In the genomic region with DNA sequence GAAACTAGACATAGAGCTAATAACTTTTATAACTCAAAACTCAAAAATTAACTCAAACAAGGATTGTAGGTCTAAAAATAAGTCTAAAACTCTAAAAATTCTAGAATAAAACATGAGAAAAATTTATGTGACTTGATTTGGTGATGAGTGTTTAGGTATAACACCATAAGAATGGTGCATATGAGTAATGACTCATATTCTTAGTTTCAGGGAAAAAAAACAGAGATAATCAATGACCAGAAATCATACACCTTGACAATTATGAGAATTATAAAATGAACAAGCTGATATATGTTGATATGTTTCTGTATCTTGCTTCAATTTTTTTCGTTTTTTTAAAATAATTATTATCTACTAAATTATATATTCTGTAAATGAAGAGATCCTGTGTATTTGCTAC, we compare ENCODE assay signal across 27 cellular contexts.
"Had no signal": no experiment of that assay in that cellular context is flagged by ENCODE, and none has a peak within 500 bp of the region (broad histone marks: within the 10 kb centered on the region; RNA-seq: fewer than 3 reads in every experiment).

No MANE protein-coding gene starts in this region.

- ATAC-seq: foreskin keratinocyte; gastroesophageal sphincter; heart left ventricle; left cardiac atrium; left lung; mucosa of descending colon; natural killer cell treated with Interleukin-12 subunit alpha and Interleukin-12 subunit beta and Interleukin-15 and Interleukin-18, amount 100 ng/mL, for 72 hours; pancreas; right lobe of liver; stimulated activated effector memory CD8-positive, alpha-beta T cell treated with anti-CD3 and anti-CD28 coated beads, Interleukin-12 subunit alpha, Interleukin-12 subunit beta, amount 100 ng/mL, for 72 hours had no signal

- H3K27me3 ChIP-seq: esophagus muscularis mucosa, foreskin keratinocyte, gastroesophageal sphincter, heart left ventricle, hepatocyte, left lung, neutrophil, pancreas, right lobe of liver, stomach, tibial nerve, upper lobe of left lung had no signal

- H3K27ac ChIP-seq: coronary artery, esophagus muscularis mucosa, foreskin keratinocyte, gastroesophageal sphincter, heart left ventricle, hepatocyte, left lung, neutrophil, pancreas, right lobe of liver, stomach, tibial nerve, upper lobe of left lung had no signal

- H3K4me1 ChIP-seq: esophagus muscularis mucosa, foreskin keratinocyte, gastroesophageal sphincter, heart left ventricle, left lung, pancreas, right lobe of liver, stomach, tibial nerve, upper lobe of left lung had no signal

- H3K9me3 ChIP-seq: esophagus muscularis mucosa, gastroesophageal sphincter, left lung, mucosa of descending colon, neutrophil, pancreas, right lobe of liver, stomach, tibial nerve, upper lobe of left lung had no signal

- H3K36me3 ChIP-seq: esophagus muscularis mucosa, gastroesophageal sphincter, heart left ventricle, left lung, neutrophil, pancreas, right lobe of liver, stomach, tibial nerve, upper lobe of left lung had no signal

- FAIRE-seq: endothelial cell of umbilical vein, pancreas, small intestine, urothelium cell line had no signal

- H3K4me3 ChIP-seq: coronary artery, esophagus muscularis mucosa, gastroesophageal sphincter, heart left ventricle, hepatocyte, left lung, mucosa of descending colon, pancreas, right lobe of liver, stomach, tibial nerve, upper lobe of left lung had no signal

- DNase-seq: dermis blood vessel endothelial cell; effector memory CD4-positive, alpha-beta T cell; foreskin keratinocyte; heart left ventricle; left cardiac atrium; mesenchymal stem cell; mucosa of descending colon; naive B cell; pancreas; right lobe of liver; small intestine; stimulated activated CD4-positive, alpha-beta T cell treated with anti-CD3 and anti-CD28 coated beads, Interleukin-15, amount 100 ng/mL, for 24 hours; stimulated activated CD4-positive, alpha-beta T cell treated with anti-CD3 and anti-CD28 coated beads, Interleukin-4, amount 100 ng/mL, for 1 hour; stimulated activated naive CD4-positive, alpha-beta T cell treated with Interleukin-2 at 50 U/mL for 16 hours; stomach; upper lobe of left lung had no signal
